9 cellular contexts compared by ENCODE assay signal in genomic region chrX:12137982-12138365, GRCh38. TPM values are rescaled to one million over a fixed set of nuclear protein-coding genes. Genes with fewer than 3 reads are reported as not detected.
DNase-seq lines count a peak whose midpoint lies in the region; ATAC-seq and TF ChIP-seq lines count a peak whose summit lies in the region.
"Had no signal": no experiment of that assay in that cellular context is flagged by ENCODE, and none has a peak within 500 bp of the region (broad histone marks: within the 10 kb centered on the region; RNA-seq: fewer than 3 reads in every experiment).

No MANE protein-coding gene starts in this region.

- H3K27me3 ChIP-seq in SJSA1 (replicated peaks) = no peaks in the 10 kb centered on the region

- H3K4me1 ChIP-seq in SJSA1 (replicated peaks) = no peaks in the 10 kb centered on the region; the same call in 1 of the 2 replicates

- ATAC-seq in natural killer cell treated with Interleukin-12 subunit alpha and Interleukin-12 subunit beta and Interleukin-15 and Interleukin-18, amount 100 ng/mL, for 72 hours = no peak
- no peak for ATAC-seq in GM19463 (IDR thresholded peaks at IDR 0.05; ENCODE audit: unreplicated experiment)
- ATAC-seq in HG03196 (IDR thresholded peaks at IDR 0.05; ENCODE audit: unreplicated experiment) = no peak

- TF ChIP-seq CTCF in glutamatergic neuron (IDR thresholded peaks at IDR 0.05; ENCODE audit: partially characterized antibody, unreplicated experiment) (no peak), progenitor cell of endocrine pancreas (IDR thresholded peaks at IDR 0.05; ENCODE audit: unreplicated experiment) (no peak)

- H3K27ac Mint-ChIP-seq in glutamatergic neuron (ENCODE audit: unreplicated experiment) (peak overlapping the region; percentile 63), progenitor cell of endocrine pancreas (peak overlapping the region; percentile 30)
- no peak overlapping the region for H3K27ac Mint-ChIP-seq in natural killer cell treated with Interleukin-12 subunit alpha and Interleukin-12 subunit beta and Interleukin-15 and Interleukin-18, amount 100 ng/mL, for 72 hours

- no peaks in the 10 kb centered on the region for H3K9me3 ChIP-seq in SJSA1 (replicated peaks)

- peaks cover 18% of the 10 kb centered on the region for H3K4me1 Mint-ChIP-seq in glutamatergic neuron (ENCODE audit: low read depth, unreplicated experiment)
- peaks cover 8% of the 10 kb centered on the region for H3K4me1 Mint-ChIP-seq in progenitor cell of endocrine pancreas (ENCODE audit: low read depth)
- no peaks in the 10 kb centered on the region for H3K4me1 Mint-ChIP-seq in natural killer cell treated with Interleukin-12 subunit alpha and Interleukin-12 subunit beta and Interleukin-15 and Interleukin-18, amount 100 ng/mL, for 72 hours (ENCODE audit: low read depth in 2 of 2)

- H3K36me3 Mint-ChIP-seq in glutamatergic neuron (ENCODE audit: unreplicated experiment) (no peaks in the 10 kb centered on the region), progenitor cell of endocrine pancreas (ENCODE audit: insufficient read depth) (no peaks in the 10 kb centered on the region)
- no peaks in the 10 kb centered on the region for H3K36me3 Mint-ChIP-seq in natural killer cell treated with Interleukin-12 subunit alpha and Interleukin-12 subunit beta and Interleukin-15 and Interleukin-18, amount 100 ng/mL, for 72 hours

- no peak overlapping the region for H3K27ac ChIP-seq in SJSA1
- H3K27ac ChIP-seq: VCaP had no signal

- peak overlapping the region; percentile 33 for H3K4me3 ChIP-seq in SJSA1

- H3K4me3 Mint-ChIP-seq in glutamatergic neuron (ENCODE audit: unreplicated experiment) (peak overlapping the region; percentile 92), progenitor cell of endocrine pancreas (ENCODE audit: low read depth) (peak overlapping the region; percentile 69)
- H3K4me3 Mint-ChIP-seq in natural killer cell treated with Interleukin-12 subunit alpha and Interleukin-12 subunit beta and Interleukin-15 and Interleukin-18, amount 100 ng/mL, for 72 hours = no peak overlapping the region

- peaks cover 3% of the 10 kb centered on the region for H3K27me3 Mint-ChIP-seq in glutamatergic neuron (ENCODE audit: unreplicated experiment)
- peaks cover 68% of the 10 kb centered on the region for H3K27me3 Mint-ChIP-seq in progenitor cell of endocrine pancreas
- peaks cover 0 to 12% of the 10 kb centered on the region in 2 donors for H3K27me3 Mint-ChIP-seq in natural killer cell treated with Interleukin-12 subunit alpha and Interleukin-12 subunit beta and Interleukin-15 and Interleukin-18, amount 100 ng/mL, for 72 hours

- H3K9me3 Mint-ChIP-seq in glutamatergic neuron (ENCODE audit: unreplicated experiment) = no peaks in the 10 kb centered on the region
- H3K9me3 Mint-ChIP-seq in progenitor cell of endocrine pancreas (ENCODE audit: low read depth) = no peaks in the 10 kb centered on the region
- H3K9me3 Mint-ChIP-seq in natural killer cell treated with Interleukin-12 subunit alpha and Interleukin-12 subunit beta and Interleukin-15 and Interleukin-18, amount 100 ng/mL, for 72 hours = no peaks in the 10 kb centered on the region

- DNase-seq in ELF-1 (ENCODE audit: low read depth, low spot score) = peak; percentile 63
- no peak for DNase-seq in SJSA1 (ENCODE audit: low read depth in 1 of 2, low spot score in 2 of 2)
- DNase-seq in glutamatergic neuron = peak; percentile 23
- peak; percentile 9 for DNase-seq in progenitor cell of endocrine pancreas (ENCODE audit: low spot score, unreplicated experiment)
- no peak for DNase-seq in natural killer cell treated with Interleukin-12 subunit alpha and Interleukin-12 subunit beta and Interleukin-15 and Interleukin-18, amount 100 ng/mL, for 72 hours (ENCODE audit: low spot score)
- DNase-seq in NCI-H2081 (lab: John Stamatoyannopoulos, UW) = no peak

- no peaks in the 10 kb centered on the region for H3K36me3 ChIP-seq in SJSA1

RNA-seq across cellular contexts. Expression of gene FRMPD4, which starts 0.3 kb away (rescaled TPM):
- total RNA-seq in SJSA1 (2014; rRNA removed; shearing (Covaris generic)) = 0.03 and 0.09 TPM in 2 replicates
- total RNA-seq in glutamatergic neuron (ENCODE audit: unreplicated experiment) (6.2 TPM), progenitor cell of endocrine pancreas (0.09 and 0.10 TPM in 2 replicates)
- total RNA-seq in natural killer cell treated with Interleukin-12 subunit alpha and Interleukin-12 subunit beta and Interleukin-15 and Interleukin-18, amount 100 ng/mL, for 72 hours = not detected

Comparison
In these comparisons a context has a peak if more than half of its experiments do, and no peak if none do; other contexts are left out.
1. DNase-seq: peak in ELF-1 (single experiment), glutamatergic neuron (single experiment) and progenitor cell of endocrine pancreas (single experiment); none in SJSA1 (0 of 2), natural killer cell treated with Interleukin-12 subunit alpha and Interleukin-12 subunit beta and Interleukin-15 and Interleukin-18, amount 100 ng/mL, for 72 hours (single experiment) and NCI-H2081 (0 of 2).
2. H3K27ac Mint-ChIP-seq: peak in glutamatergic neuron (single experiment) and progenitor cell of endocrine pancreas (single experiment); none in natural killer cell treated with Interleukin-12 subunit alpha and Interleukin-12 subunit beta and Interleukin-15 and Interleukin-18, amount 100 ng/mL, for 72 hours (0 of 2).